Comparison of ENCODE assay signal across 11 cellular contexts in the genomic region with DNA sequence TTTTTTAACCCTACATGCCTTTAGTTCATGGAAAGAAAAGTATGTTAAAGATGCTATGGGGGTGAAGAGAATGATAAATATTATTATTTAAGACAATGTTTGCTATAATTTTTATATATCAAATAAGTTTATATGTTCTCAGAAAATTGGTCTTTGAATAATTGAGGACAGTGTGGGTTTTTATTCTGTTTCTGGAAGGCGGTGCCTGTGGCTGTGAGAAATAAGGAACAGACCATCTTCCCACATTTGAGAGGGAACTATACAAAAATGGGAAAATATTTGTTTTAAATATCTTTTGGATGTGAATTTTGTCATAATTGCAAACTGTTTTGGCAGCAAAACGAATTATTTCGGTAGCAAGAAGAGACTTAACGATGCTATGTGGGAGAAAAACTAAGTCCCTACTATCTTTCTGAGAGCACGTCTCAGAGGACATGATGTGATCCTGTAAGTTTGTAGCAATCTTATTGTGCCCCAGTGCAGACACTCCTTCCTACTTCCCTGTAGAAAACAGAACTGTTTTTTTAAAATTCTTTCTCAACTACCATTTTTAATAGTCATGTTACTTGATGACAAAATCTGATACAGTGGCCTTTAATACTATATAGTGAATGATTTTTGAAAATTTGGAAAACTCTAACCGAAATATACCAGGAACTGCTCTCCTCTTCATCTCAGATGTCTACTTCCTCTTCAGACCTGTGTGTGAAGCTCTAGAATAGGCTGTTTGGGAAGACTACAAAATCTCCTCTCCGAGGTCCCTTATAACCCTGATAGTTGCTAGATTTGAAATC. TPM values are rescaled to one million over a fixed set of nuclear protein-coding genes. Genes with fewer than 3 reads are reported as not detected.
A peak's percentile ranks its signal among the peaks of the same experiment; 100 is the strongest.
DNase-seq lines count a peak whose midpoint lies in the region; ATAC-seq and TF ChIP-seq lines count a peak whose summit lies in the region.
"Had no signal": no experiment of that assay in that cellular context is flagged by ENCODE, and none has a peak within 500 bp of the region (broad histone marks: within the 10 kb centered on the region; RNA-seq: fewer than 3 reads in every experiment).

No MANE protein-coding gene starts in this region.

- H4K20me1 ChIP-seq in Karpas-422 (ENCODE audit: insufficient read depth, low read depth, low read length), result no peaks in the 10 kb centered on the region

- H2AFZ ChIP-seq in Karpas-422 (ENCODE audit: low read length), result no peak overlapping the region

- H3K36me3 ChIP-seq in Karpas-422 (ENCODE audit: insufficient read depth, low read length), result peaks cover 26% of the 10 kb centered on the region
- H3K36me3 ChIP-seq: brain microvascular endothelial cell had no signal

- H3K27ac ChIP-seq in Karpas-422 (ENCODE audit: low read length), result peak overlapping the region; percentile 99
- H3K27ac ChIP-seq: brain microvascular endothelial cell had no signal

- H3K9ac ChIP-seq in Karpas-422 (ENCODE audit: low read length), result peak overlapping the region; percentile 51

- peak overlapping the region; percentile 34 for H3K4me2 ChIP-seq in Karpas-422 (ENCODE audit: low read depth, low read length, poor library complexity, severe bottlenecking)

- CTCF ChIA-PET in activated CD8-positive, alpha-beta memory T cell treated with anti-CD3 and anti-CD28 coated beads, Interleukin-2, amount 10 ng/mL, durations not matched to agents 7 days and 5 days (lab: Charles Lee), result no interaction called here

- TF ChIP-seq CTCF in lower leg skin (IDR thresholded peaks at IDR 0.05), result no peak

- H3K79me2 ChIP-seq in Karpas-422 (ENCODE audit: low read length), result peaks cover 79% of the 10 kb centered on the region

- peaks cover 78% of the 10 kb centered on the region for H3K4me1 Mint-ChIP-seq in activated CD8-positive, alpha-beta memory T cell treated with anti-CD3 and anti-CD28 coated beads, Interleukin-2, amount 10 ng/mL, durations not matched to agents 7 days and 5 days
- peaks cover 81% of the 10 kb centered on the region for H3K4me1 Mint-ChIP-seq in activated T-helper 1 cell treated with anti-CD3 and anti-CD28 coated beads, Interleukin-12 subunit alpha, Interleukin-12 subunit beta, Interleukin-2, Interleukin-4 antibody, amounts not matched to agents 30 ng/mL and 10 ng/mL and 1 ng/mL, durations not matched to agents 14 hours and 24 hours and 36 hours (ENCODE audit: low read depth)

- no peaks in the 10 kb centered on the region for H3K27me3 Mint-ChIP-seq in activated CD8-positive, alpha-beta memory T cell treated with anti-CD3 and anti-CD28 coated beads, Interleukin-2, amount 10 ng/mL, durations not matched to agents 7 days and 5 days
- H3K27me3 Mint-ChIP-seq in activated T-helper 1 cell treated with anti-CD3 and anti-CD28 coated beads, Interleukin-12 subunit alpha, Interleukin-12 subunit beta, Interleukin-2, Interleukin-4 antibody, amounts not matched to agents 30 ng/mL and 10 ng/mL and 1 ng/mL, durations not matched to agents 14 hours and 24 hours and 36 hours (ENCODE audit: insufficient read depth), result no peaks in the 10 kb centered on the region

- H3K9me2 ChIP-seq in Karpas-422 (replicated peaks; ENCODE audit: insufficient read depth, low read length), result no peaks in the 10 kb centered on the region

- whole genome bisulfite sequencing in lower leg skin, 2 donors, result 70 to 77% methylated on average over 7 of the region's 7 CpGs

- no peaks in the 10 kb centered on the region for H3K27me3 ChIP-seq in Karpas-422 (ENCODE audit: low read length)
- H3K27me3 ChIP-seq: brain microvascular endothelial cell had no signal

- DNase-seq in activated CD8-positive, alpha-beta memory T cell treated with anti-CD3 and anti-CD28 coated beads, Interleukin-2, amount 10 ng/mL, durations not matched to agents 7 days and 5 days, result no peak
- no peak for DNase-seq in activated CD8-positive, alpha-beta memory T cell treated with anti-CD3 and anti-CD28 coated beads, Interleukin-2, amount 50 U/mL, for 4 hours
- DNase-seq in Karpas-422 (peak; percentile 73), sciatic nerve (ENCODE audit: low spot score) (no peak), middle frontal gyrus (ENCODE audit: extremely low spot score, low spot score) (no peak), lower leg skin (ENCODE audit: low spot score in 2 of 2) (no peak), glomerular visceral epithelial cell (ENCODE audit: extremely low spot score) (no peak)
- DNase-seq in activated T-helper 1 cell treated with anti-CD3 and anti-CD28 coated beads, Interleukin-12 subunit alpha, Interleukin-12 subunit beta, Interleukin-2, Interleukin-4 antibody, amounts not matched to agents 30 ng/mL and 10 ng/mL and 1 ng/mL, durations not matched to agents 14 hours and 24 hours and 36 hours (ENCODE audit: low spot score), result no peak
- DNase-seq: brain microvascular endothelial cell; NCI-H2227 treated with DMSO at 0.1 percent for 48 hours; stimulated activated naive CD4-positive, alpha-beta T cell treated with Interleukin-2 at 50 U/mL for 16 hours had no signal

- H3K36me3 Mint-ChIP-seq in activated CD8-positive, alpha-beta memory T cell treated with anti-CD3 and anti-CD28 coated beads, Interleukin-2, amount 10 ng/mL, durations not matched to agents 7 days and 5 days, result peaks cover 64% of the 10 kb centered on the region
- H3K36me3 Mint-ChIP-seq in activated T-helper 1 cell treated with anti-CD3 and anti-CD28 coated beads, Interleukin-12 subunit alpha, Interleukin-12 subunit beta, Interleukin-2, Interleukin-4 antibody, amounts not matched to agents 30 ng/mL and 10 ng/mL and 1 ng/mL, durations not matched to agents 14 hours and 24 hours and 36 hours (ENCODE audit: low read depth), result peaks cover 32% of the 10 kb centered on the region

- H3K4me3 ChIP-seq in Karpas-422 (ENCODE audit: low read length) (no peak overlapping the region; the same call in 1 of the 2 replicates), lower leg skin (ENCODE audit: low read depth, poor library complexity, severe bottlenecking) (no peak overlapping the region)

- peak; percentile 29 for ATAC-seq in activated CD8-positive, alpha-beta memory T cell treated with anti-CD3 and anti-CD28 coated beads, Interleukin-2, amount 10 ng/mL, durations not matched to agents 7 days and 5 days
- ATAC-seq in sciatic nerve, result peak; percentile 62

- intact Hi-C loops in activated T-helper 1 cell treated with anti-CD3 and anti-CD28 coated beads, Interleukin-12 subunit alpha, Interleukin-12 subunit beta, Interleukin-2, Interleukin-4 antibody, amounts not matched to agents 30 ng/mL and 10 ng/mL and 1 ng/mL, durations not matched to agents 14 hours and 24 hours and 36 hours (cut with micrococcal nuclease), result loop anchor here (2.0 kb wide), 1 partner anchor 405 kb away; no protein-coding TSS in a partner anchor
- intact Hi-C loops in sciatic nerve (cut with DNase I), result no loop called here
- intact Hi-C loops in lower leg skin (cut with DNase I; ENCODE audit: low total_unique reads), result no loop called here

- H3K27ac Mint-ChIP-seq in activated CD8-positive, alpha-beta memory T cell treated with anti-CD3 and anti-CD28 coated beads, Interleukin-2, amount 10 ng/mL, durations not matched to agents 7 days and 5 days, result peak overlapping the region; percentile 86
- H3K27ac Mint-ChIP-seq in activated T-helper 1 cell treated with anti-CD3 and anti-CD28 coated beads, Interleukin-12 subunit alpha, Interleukin-12 subunit beta, Interleukin-2, Interleukin-4 antibody, amounts not matched to agents 30 ng/mL and 10 ng/mL and 1 ng/mL, durations not matched to agents 14 hours and 24 hours and 36 hours, result peak overlapping the region; percentile 77

- H3K4me1 ChIP-seq in Karpas-422 (ENCODE audit: low read length), result peaks cover 80% of the 10 kb centered on the region

- H3K9me3 ChIP-seq in Karpas-422 (ENCODE audit: low read length), result no peaks in the 10 kb centered on the region

- no peak for TF ChIP-seq POLR2A in lower leg skin (IDR thresholded peaks at IDR 0.05)

- no peaks in the 10 kb centered on the region for H3K9me3 Mint-ChIP-seq in activated CD8-positive, alpha-beta memory T cell treated with anti-CD3 and anti-CD28 coated beads, Interleukin-2, amount 10 ng/mL, durations not matched to agents 7 days and 5 days (ENCODE audit: low read depth)
- H3K9me3 Mint-ChIP-seq in activated T-helper 1 cell treated with anti-CD3 and anti-CD28 coated beads, Interleukin-12 subunit alpha, Interleukin-12 subunit beta, Interleukin-2, Interleukin-4 antibody, amounts not matched to agents 30 ng/mL and 10 ng/mL and 1 ng/mL, durations not matched to agents 14 hours and 24 hours and 36 hours, result no peaks in the 10 kb centered on the region

- peak overlapping the region; percentile 62 for H3K4me3 Mint-ChIP-seq in activated CD8-positive, alpha-beta memory T cell treated with anti-CD3 and anti-CD28 coated beads, Interleukin-2, amount 10 ng/mL, durations not matched to agents 7 days and 5 days
- peak overlapping the region; percentile 78 for H3K4me3 Mint-ChIP-seq in activated T-helper 1 cell treated with anti-CD3 and anti-CD28 coated beads, Interleukin-12 subunit alpha, Interleukin-12 subunit beta, Interleukin-2, Interleukin-4 antibody, amounts not matched to agents 30 ng/mL and 10 ng/mL and 1 ng/mL, durations not matched to agents 14 hours and 24 hours and 36 hours

RNA-seq across cellular contexts. Expression of a gene that starts 25.4 kb away (rescaled TPM):
- 100 to 1,000 TPM; 556 to 674 TPM for total RNA-seq in activated CD8-positive, alpha-beta memory T cell treated with anti-CD3 and anti-CD28 coated beads, Interleukin-2, amount 10 ng/mL, durations not matched to agents 7 days and 5 days
- 367 and 812 TPM in 2 replicates for total RNA-seq in Karpas-422 (2014; rRNA removed; shearing (Covaris generic); ENCODE audit: low replicate concordance)
- 512 and 516 TPM in 2 replicates for total RNA-seq in activated T-helper 1 cell treated with anti-CD3 and anti-CD28 coated beads, Interleukin-12 subunit alpha, Interleukin-12 subunit beta, Interleukin-2, Interleukin-4 antibody, amounts not matched to agents 30 ng/mL and 10 ng/mL and 1 ng/mL, durations not matched to agents 14 hours and 24 hours and 36 hours
- total RNA-seq in sciatic nerve (62.8 TPM), lower leg skin (1 to 10 TPM; 4.0 to 8.3 (median 4.7) TPM)
